7 cellular contexts compared by ENCODE assay signal in genomic region chr2:135411646-135412045, GRCh38.
"Had no signal": no experiment of that assay in that cellular context is flagged by ENCODE, and none has a peak within 500 bp of the region (broad histone marks: within the 10 kb centered on the region; RNA-seq: fewer than 3 reads in every experiment).

No MANE protein-coding gene starts in this region.

- H3K4me3 ChIP-seq: GM23248 had no signal

- H3K27ac Mint-ChIP-seq: H9 had no signal

- FAIRE-seq: H54, HTR-8/SVneo had no signal

- H2AFZ ChIP-seq: GM23248 had no signal

- H3K4me1 Mint-ChIP-seq: H9 had no signal

- H3K9ac ChIP-seq: GM23248 had no signal

- H3K4me3 Mint-ChIP-seq: H9 had no signal

- DNase-seq: GM23248, GOT3, H9, HCEC 1CT, KG1 had no signal

- H3K27ac ChIP-seq: GM23248 had no signal
